15 cellular contexts compared by ENCODE assay signal in the genomic region with DNA sequence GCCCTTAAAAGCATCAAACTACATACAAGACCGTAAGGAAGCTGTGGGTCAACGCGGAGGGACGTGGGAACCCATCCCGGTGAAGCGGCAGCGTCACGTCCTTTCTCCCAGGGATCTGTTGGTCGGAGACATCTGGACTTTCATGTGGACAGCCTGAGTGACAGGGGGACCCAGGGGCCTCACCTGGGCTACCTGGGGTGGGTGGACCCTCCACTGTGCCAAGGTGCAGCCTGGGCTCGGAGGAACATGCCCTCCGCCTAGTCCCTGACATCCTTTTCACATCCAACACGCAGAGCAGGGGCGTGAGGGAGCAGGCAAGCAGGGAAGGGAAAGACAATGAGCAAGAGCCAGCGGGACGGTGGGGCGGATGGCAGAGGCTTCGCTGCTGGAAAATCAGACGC. TPM values are rescaled to one million over a fixed set of nuclear protein-coding genes. Genes with fewer than 3 reads are reported as not detected.
"Had no signal": no experiment of that assay in that cellular context is flagged by ENCODE, and none has a peak within 500 bp of the region (broad histone marks: within the 10 kb centered on the region; RNA-seq: fewer than 3 reads in every experiment).

No MANE protein-coding gene starts in this region.

- H3K4me1 ChIP-seq: prostate gland, vagina had no signal

- H3K4me3 Mint-ChIP-seq: activated CD8-positive, alpha-beta T cell treated with anti-CD3 and anti-CD28 coated beads, Interleukin-2, amount 10 ng/mL, durations not matched to agents 7 days and 5 days; activated T-helper 1 cell treated with anti-CD3 and anti-CD28 coated beads, Interleukin-12 subunit alpha, Interleukin-12 subunit beta, Interleukin-2, Interleukin-4 antibody, amounts not matched to agents 30 ng/mL and 10 ng/mL and 1 ng/mL, durations not matched to agents 14 hours and 24 hours and 36 hours; WTC11 had no signal

- H3K36me3 ChIP-seq: brain microvascular endothelial cell, neutrophil, prostate gland, thyroid gland, vagina had no signal

- H3K4me3 ChIP-seq: prostate gland, thyroid gland, vagina had no signal

- H3K27ac ChIP-seq: brain microvascular endothelial cell, neutrophil, prostate gland, thyroid gland, vagina had no signal

- DNase-seq: activated CD4-positive, alpha-beta T cell treated with anti-CD3 and anti-CD28 coated beads for 48 hours; activated CD8-positive, alpha-beta T cell treated with anti-CD3 and anti-CD28 coated beads, Interleukin-2, amount 10 ng/mL, durations not matched to agents 7 days and 5 days; activated naive CD4-positive, alpha-beta T cell treated with anti-CD3 and anti-CD28 coated beads, Interleukin-2, amount 50 U/mL, for 16 hours; brain microvascular endothelial cell; stimulated activated CD4-positive, alpha-beta T cell treated with anti-CD3 and anti-CD28 coated beads, Interleukin-4, amount 100 ng/mL, for 1 hour; thyroid gland had no signal

- H3K27ac Mint-ChIP-seq: activated CD8-positive, alpha-beta T cell treated with anti-CD3 and anti-CD28 coated beads, Interleukin-2, amount 10 ng/mL, durations not matched to agents 7 days and 5 days; WTC11 had no signal

- H3K27me3 ChIP-seq: neutrophil, thyroid gland, vagina had no signal

- H3K9me3 ChIP-seq: neutrophil, prostate gland, thyroid gland, vagina had no signal

RNA-seq across cellular contexts. Expression of gene GARIN5A, which starts 13.8 kb away (rescaled TPM):
- total RNA-seq: fibroblast of villous mesenchyme, vagina had no signal

RNA-seq across cellular contexts. Expression of gene ASPDH, which starts 23.3 kb away (rescaled TPM):
- total RNA-seq: activated CD8-positive, alpha-beta T cell treated with anti-CD3 and anti-CD28 coated beads, Interleukin-2, amount 10 ng/mL, durations not matched to agents 7 days and 5 days; activated T-helper 1 cell treated with anti-CD3 and anti-CD28 coated beads, Interleukin-12 subunit alpha, Interleukin-12 subunit beta, Interleukin-2, Interleukin-4 antibody, amounts not matched to agents 30 ng/mL and 10 ng/mL and 1 ng/mL, durations not matched to agents 14 hours and 24 hours and 36 hours; esophagus mucosa; fibroblast of villous mesenchyme; mesenteric fat pad; prostate gland; T-helper 1 cell treated with Interleukin-12 subunit alpha and Interleukin-12 subunit beta and Interleukin-4 antibody, amounts not matched to agents 30 ng/mL and 1 ng/mL, for 36 hours; thyroid gland; vagina; WTC11 had no signal

RNA-seq across cellular contexts. Expression of gene MYBPC2, which starts 57.7 kb away (rescaled TPM):
- total RNA-seq: activated CD8-positive, alpha-beta T cell treated with anti-CD3 and anti-CD28 coated beads, Interleukin-2, amount 10 ng/mL, durations not matched to agents 7 days and 5 days; fibroblast of villous mesenchyme; mesenteric fat pad; vagina had no signal
